ENCODE assay signal across 16 cellular contexts in genomic region chr14:105738638-105739037, GRCh38.
DNase-seq lines count a peak whose midpoint lies in the region; ATAC-seq and TF ChIP-seq lines count a peak whose summit lies in the region.
"Had no signal": no experiment of that assay in that cellular context is flagged by ENCODE, and none has a peak within 500 bp of the region (broad histone marks: within the 10 kb centered on the region; RNA-seq: fewer than 3 reads in every experiment).

No MANE protein-coding gene starts in this region.

- no peak overlapping the region for H3K4me2 ChIP-seq in Karpas-422 (ENCODE audit: low read depth, low read length, poor library complexity, severe bottlenecking)
- no peak overlapping the region for H3K4me2 ChIP-seq in PC-3 (ENCODE audit: low read length)

- CTCF ChIA-PET in PC-3 (lab: Charles Lee) = no interaction called here

- no peaks in the 10 kb centered on the region for H3K9me2 ChIP-seq in Karpas-422 (replicated peaks; ENCODE audit: insufficient read depth, low read length)
- H3K9me2 ChIP-seq in PC-3 (replicated peaks; ENCODE audit: low read length) = no peaks in the 10 kb centered on the region

- H3K27ac ChIP-seq in Karpas-422 (ENCODE audit: low read length) = no peak overlapping the region
- no peak overlapping the region for H3K27ac ChIP-seq in PC-3 (ENCODE audit: low read length)

- POLR2A ChIA-PET in PC-3 (lab: Charles Lee; ENCODE audit: unreplicated experiment) = no interaction called here

- H3K9me3 Mint-ChIP-seq in memory B cell = no peaks in the 10 kb centered on the region
- no peaks in the 10 kb centered on the region for H3K9me3 Mint-ChIP-seq in stimulated activated naive B cell treated with anti-CD40 and anti-IgM and Interleukin-4, amounts not matched to agents 10 μg/mL and 1 μg/mL and 100 μg/mL, for 72 hours

- ATAC-seq in memory B cell (ENCODE audit: low read depth) = no peak
- peak; percentile 1 to 9 for ATAC-seq in stimulated activated naive B cell treated with anti-CD40 and anti-IgM and Interleukin-4, amounts not matched to agents 10 μg/mL and 1 μg/mL and 100 μg/mL, for 72 hours (replicated peaks)
- ATAC-seq in PC-3 = no peak

- no peaks in the 10 kb centered on the region for H3K27me3 Mint-ChIP-seq in memory B cell
- peaks cover 0 to 5% of the 10 kb centered on the region in 2 donors for H3K27me3 Mint-ChIP-seq in stimulated activated naive B cell treated with anti-CD40 and anti-IgM and Interleukin-4, amounts not matched to agents 10 μg/mL and 1 μg/mL and 100 μg/mL, for 72 hours
- H3K27me3 Mint-ChIP-seq: CD4-positive, CD25-positive, alpha-beta regulatory T cell had no signal

- H3K4me1 ChIP-seq in Karpas-422 (ENCODE audit: low read length) (peaks cover 13% of the 10 kb centered on the region), PC-3 (ENCODE audit: insufficient read depth, low read length) (no peaks in the 10 kb centered on the region)
- H3K4me1 ChIP-seq: Caco-2 had no signal

- peaks cover 20% of the 10 kb centered on the region for H3K4me1 Mint-ChIP-seq in memory B cell
- peaks cover 34 to 42% of the 10 kb centered on the region in 2 donors for H3K4me1 Mint-ChIP-seq in stimulated activated naive B cell treated with anti-CD40 and anti-IgM and Interleukin-4, amounts not matched to agents 10 μg/mL and 1 μg/mL and 100 μg/mL, for 72 hours
- H3K4me1 Mint-ChIP-seq: CD4-positive, CD25-positive, alpha-beta regulatory T cell had no signal

- intact Hi-C loops in PC-3 (cut with micrococcal nuclease) = no loop called here

- peaks cover 21% of the 10 kb centered on the region for H3K36me3 Mint-ChIP-seq in memory B cell
- peaks cover 42 to 47% of the 10 kb centered on the region in 2 donors for H3K36me3 Mint-ChIP-seq in stimulated activated naive B cell treated with anti-CD40 and anti-IgM and Interleukin-4, amounts not matched to agents 10 μg/mL and 1 μg/mL and 100 μg/mL, for 72 hours
- H3K36me3 Mint-ChIP-seq: CD4-positive, CD25-positive, alpha-beta regulatory T cell had no signal

- H3K4me3 Mint-ChIP-seq in memory B cell = no peak overlapping the region
- H3K4me3 Mint-ChIP-seq in stimulated activated naive B cell treated with anti-CD40 and anti-IgM and Interleukin-4, amounts not matched to agents 10 μg/mL and 1 μg/mL and 100 μg/mL, for 72 hours = peak overlapping the region; percentile 32 to 54
- H3K4me3 Mint-ChIP-seq: CD4-positive, CD25-positive, alpha-beta regulatory T cell had no signal

- peaks cover 4% of the 10 kb centered on the region; the same call in 1 of the 2 replicates for H4K20me1 ChIP-seq in Karpas-422 (ENCODE audit: insufficient read depth, low read depth, low read length)
- no peaks in the 10 kb centered on the region for H4K20me1 ChIP-seq in PC-3 (ENCODE audit: low read length)

- BruUV-seq in PC-3 (replicated peaks; lab: Mats Ljungman, UMichigan) = no TSS peak

- no peaks in the 10 kb centered on the region for H3K27me3 ChIP-seq in Karpas-422 (ENCODE audit: low read length)
- H3K27me3 ChIP-seq in PC-3 (ENCODE audit: low read length) = no peaks in the 10 kb centered on the region

- no peaks in the 10 kb centered on the region for H3K9me3 ChIP-seq in Karpas-422 (ENCODE audit: low read length)
- H3K9me3 ChIP-seq in PC-3 (ENCODE audit: low read length) = no peaks in the 10 kb centered on the region
- H3K9me3 ChIP-seq: Caco-2 had no signal

- H3K27ac Mint-ChIP-seq in memory B cell = peak overlapping the region; percentile 84
- peak overlapping the region; percentile 95 for H3K27ac Mint-ChIP-seq in stimulated activated naive B cell treated with anti-CD40 and anti-IgM and Interleukin-4, amounts not matched to agents 10 μg/mL and 1 μg/mL and 100 μg/mL, for 72 hours
- H3K27ac Mint-ChIP-seq: CD4-positive, CD25-positive, alpha-beta regulatory T cell had no signal

- H3K9ac ChIP-seq in Karpas-422 (ENCODE audit: low read length) = no peak overlapping the region
- no peak overlapping the region for H3K9ac ChIP-seq in PC-3 (ENCODE audit: low read length)

- H3K79me2 ChIP-seq in Karpas-422 (ENCODE audit: low read length) = no peaks in the 10 kb centered on the region
- H3K79me2 ChIP-seq in PC-3 (ENCODE audit: low read length) = no peaks in the 10 kb centered on the region

- H3K36me3 ChIP-seq in Karpas-422 (ENCODE audit: insufficient read depth, low read length) (peaks cover 25% of the 10 kb centered on the region), PC-3 (ENCODE audit: low read depth, low read length) (no peaks in the 10 kb centered on the region)

- no peak overlapping the region for H3K4me3 ChIP-seq in GM12865 (ENCODE audit: low read depth, low read length)
- no peak overlapping the region for H3K4me3 ChIP-seq in Karpas-422 (ENCODE audit: low read length)
- no peak overlapping the region for H3K4me3 ChIP-seq in PC-3 (ENCODE audit: low read length)

- H3F3A ChIP-seq in PC-3 (ENCODE audit: low read length, unreplicated experiment) = no peaks in the 10 kb centered on the region

- H2AFZ ChIP-seq in Karpas-422 (ENCODE audit: low read length) (no peak overlapping the region), PC-3 (ENCODE audit: low read length) (no peak overlapping the region)

- DNase-seq in GM12865 (ENCODE audit: low read depth) = peak; percentile 22
- peak; percentile 47 for DNase-seq in Karpas-422
- DNase-seq in memory B cell (ENCODE audit: low spot score in 2 of 2) = no peak
- no peak for DNase-seq in stimulated activated naive B cell treated with anti-CD40 and anti-IgM and Interleukin-4, amounts not matched to agents 10 μg/mL and 1 μg/mL and 100 μg/mL, for 72 hours
- DNase-seq in NCI-H1092 (lab: John Stamatoyannopoulos, UW) = no peak
- no peak for DNase-seq in PC-3
- DNase-seq in NOMO-1 treated with dmso at 0.1 percent for 144 hours (lab: John Stamatoyannopoulos, UW; ENCODE audit: unreplicated experiment) = no peak
- DNase-seq: ACHN; Caco-2; CD4-positive, CD25-positive, alpha-beta regulatory T cell; DMS153; KBM-7; NCI-H146; NCI-H2081 treated with DMSO at 0.1 percent for 48 hours; NCI-H2227 treated with DMSO at 0.1 percent for 48 hours; NCI-H524 had no signal

- TF ChIP-seq CTCF in GM12865 (IDR thresholded peaks at IDR 0.05; ENCODE audit: insufficient read depth, low read depth, low read length, missing control alignments) (no peak), PC-3 (conservative IDR thresholded peaks at IDR 0.05; ENCODE audit: low read depth, low read length) (no peak)

Comparison
In these comparisons a context has a peak if more than half of its experiments do, and no peak if none do; other contexts are left out.
1. DNase-seq: peak in GM12865 (single experiment) and Karpas-422 (single experiment); none in memory B cell (0 of 2), stimulated activated naive B cell treated with anti-CD40 and anti-IgM and Interleukin-4, amounts not matched to agents 10 μg/mL and 1 μg/mL and 100 μg/mL, for 72 hours (single experiment), NCI-H1092 (single experiment), PC-3 (single experiment) and NOMO-1 treated with dmso at 0.1 percent for 144 hours (single experiment).
2. ATAC-seq: peak in stimulated activated naive B cell treated with anti-CD40 and anti-IgM and Interleukin-4, amounts not matched to agents 10 μg/mL and 1 μg/mL and 100 μg/mL, for 72 hours (2 of 2); none in memory B cell (single experiment) and PC-3 (single experiment).